Comparison of ENCODE assay signal across 13 cellular contexts in genomic region chr3:143595456-143596077, GRCh38.
DNase-seq lines count a peak whose midpoint lies in the region; ATAC-seq and TF ChIP-seq lines count a peak whose summit lies in the region.
"Had no signal": no experiment of that assay in that cellular context is flagged by ENCODE, and none has a peak within 500 bp of the region (broad histone marks: within the 10 kb centered on the region; RNA-seq: fewer than 3 reads in every experiment).

No MANE protein-coding gene starts in this region.

- no peaks in the 10 kb centered on the region for H3K9me3 Mint-ChIP-seq in naive thymus-derived CD8-positive, alpha-beta T cell

- H3K36me3 Mint-ChIP-seq in naive thymus-derived CD8-positive, alpha-beta T cell: peaks cover 0 to 8% (median 1%) of the 10 kb centered on the region in 3 donors

- peak; percentile 25 for DNase-seq in germinal center (ENCODE audit: low spot score)
- no peak for DNase-seq in islet precursor cell
- no peak for DNase-seq in naive thymus-derived CD8-positive, alpha-beta T cell
- DNase-seq in COLO668 (lab: John Stamatoyannopoulos, UW; ENCODE audit: unreplicated experiment): no peak
- DNase-seq in HEK293T (ENCODE audit: extremely low spot score): no peak
- DNase-seq: activated CD4-positive, CD25-positive, alpha-beta regulatory T cell; EL; kidney glomerular epithelial cell; NCI-H345; right cardiac atrium had no signal

- H3K4me3 Mint-ChIP-seq in naive thymus-derived CD8-positive, alpha-beta T cell: no peak overlapping the region

- CTCF ChIA-PET in HEK293T (lab: Yijun Ruan, JAX): no interaction called here

- POLR2A ChIA-PET in naive thymus-derived CD8-positive, alpha-beta T cell (lab: Charles Lee): no interaction called here
- POLR2A ChIA-PET in HEK293T (lab: Yijun Ruan, JAX): no interaction called here

- no peaks in the 10 kb centered on the region for H3K27me3 Mint-ChIP-seq in naive thymus-derived CD8-positive, alpha-beta T cell

- no peak overlapping the region for H3K27ac Mint-ChIP-seq in naive thymus-derived CD8-positive, alpha-beta T cell

- peaks cover 0 to 6% (median 0%) of the 10 kb centered on the region in 4 donors for H3K4me1 Mint-ChIP-seq in naive thymus-derived CD8-positive, alpha-beta T cell

- ATAC-seq in GM18870 (IDR thresholded peaks at IDR 0.05; ENCODE audit: unreplicated experiment) (peak; percentile 97), GM21737 (IDR thresholded peaks at IDR 0.05; ENCODE audit: unreplicated experiment) (peak; percentile 92), HG03432 (IDR thresholded peaks at IDR 0.05; ENCODE audit: unreplicated experiment) (peak; percentile 99)
- no peak for ATAC-seq in naive thymus-derived CD8-positive, alpha-beta T cell
- ATAC-seq: right cardiac atrium had no signal

TF ChIP-seq in HEK293T, 16 proteins besides CTCF, POLR2A, EP300 and RAD21:
- TF ChIP-seq NFRKB (IDR thresholded peaks at IDR 0.05): no peak
- TF ChIP-seq HDGF (IDR thresholded peaks at IDR 0.05; ENCODE audit: borderline replicate concordance): no peak
- TF ChIP-seq ZNF384 (IDR thresholded peaks at IDR 0.05): no peak
- no peak for TF ChIP-seq L3MBTL2 (conservative IDR thresholded peaks at IDR 0.05)
- no peak for TF ChIP-seq FOXA1 (IDR thresholded peaks at IDR 0.05)
- TF ChIP-seq CTBP1 (IDR thresholded peaks at IDR 0.05; ENCODE audit: borderline replicate concordance): no peak
- no peak for TF ChIP-seq SP1 (IDR thresholded peaks at IDR 0.05)
- TF ChIP-seq LEF1 (IDR thresholded peaks at IDR 0.05; ENCODE audit: borderline replicate concordance): no peak
- no peak for TF ChIP-seq SUZ12 (IDR thresholded peaks at IDR 0.05)
- TF ChIP-seq BHLHE40 (IDR thresholded peaks at IDR 0.05; ENCODE audit: borderline replicate concordance): no peak
- TF ChIP-seq TARDBP (IDR thresholded peaks at IDR 0.05): no peak
- TF ChIP-seq, protein P1, sequence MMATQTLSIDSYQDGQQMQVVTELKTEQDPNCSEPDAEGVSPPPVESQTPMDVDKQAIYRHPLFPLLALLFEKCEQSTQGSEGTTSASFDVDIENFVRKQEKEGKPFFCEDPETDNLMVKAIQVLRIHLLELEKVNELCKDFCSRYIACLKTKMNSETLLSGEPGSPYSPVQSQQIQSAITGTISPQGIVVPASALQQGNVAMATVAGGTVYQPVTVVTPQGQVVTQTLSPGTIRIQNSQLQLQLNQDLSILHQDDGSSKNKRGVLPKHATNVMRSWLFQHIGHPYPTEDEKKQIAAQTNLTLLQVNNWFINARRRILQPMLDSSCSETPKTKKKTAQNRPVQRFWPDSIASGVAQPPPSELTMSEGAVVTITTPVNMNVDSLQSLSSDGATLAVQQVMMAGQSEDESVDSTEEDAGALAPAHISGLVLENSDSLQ (IDR thresholded peaks at IDR 0.05): no peak
- TF ChIP-seq ARNT (IDR thresholded peaks at IDR 0.05): no peak
- TF ChIP-seq ELF4 (IDR thresholded peaks at IDR 0.05): no peak
- no peak for TF ChIP-seq FOXM1 (IDR thresholded peaks at IDR 0.05; ENCODE audit: borderline replicate concordance)
- no peak for TF ChIP-seq FOXK2 (IDR thresholded peaks at IDR 0.05)
TF ChIP-seq in HEK293T: peak in this region for 0.

Comparison
In these comparisons a context has a peak if more than half of its experiments do, and no peak if none do; other contexts are left out.
1. ATAC-seq: peak in GM18870 (single experiment), GM21737 (single experiment) and HG03432 (single experiment); none in naive thymus-derived CD8-positive, alpha-beta T cell (0 of 2).